ENCODE assay signal across 9 cellular contexts in genomic region chr7:24963218-24963617, GRCh38. TPM values are rescaled to one million over a fixed set of nuclear protein-coding genes. Genes with fewer than 3 reads are reported as not detected.
A peak's percentile ranks its signal among the peaks of the same experiment; 100 is the strongest.
DNase-seq lines count a peak whose midpoint lies in the region; ATAC-seq, FAIRE-seq and TF ChIP-seq lines count a peak whose summit lies in the region.
"Had no signal": no experiment of that assay in that cellular context is flagged by ENCODE, and none has a peak within 500 bp of the region (broad histone marks: within the 10 kb centered on the region; RNA-seq: fewer than 3 reads in every experiment).

No MANE protein-coding gene starts in this region.

- H3K27ac ChIP-seq in astrocyte (ENCODE audit: low read depth, low read length) (no peak overlapping the region), mesendoderm (ENCODE audit: low read depth, low read length) (no peak overlapping the region), hepatocyte (no peak overlapping the region)

- no peak overlapping the region for H3K9ac ChIP-seq in astrocyte (ENCODE audit: low read length)
- no peak overlapping the region for H3K9ac ChIP-seq in mesendoderm (ENCODE audit: low read length)

- peaks cover 23% of the 10 kb centered on the region for H3K4me1 ChIP-seq in astrocyte (ENCODE audit: insufficient read depth, low read length)
- peaks cover 7% of the 10 kb centered on the region for H3K4me1 ChIP-seq in mesendoderm (ENCODE audit: control insufficient read depth, low read depth, low read length)
- H3K4me1 ChIP-seq in hepatocyte (ENCODE audit: insufficient read depth) = peaks cover 6% of the 10 kb centered on the region

- H3K4me3 ChIP-seq in astrocyte (ENCODE audit: insufficient read depth, low read depth, low read length) = no peak overlapping the region
- no peak overlapping the region for H3K4me3 ChIP-seq in mesendoderm (ENCODE audit: low read length)
- H3K4me3 ChIP-seq in hepatocyte = no peak overlapping the region

- H3K4me1 Mint-ChIP-seq in astrocyte (ENCODE audit: low read depth, unreplicated experiment) = peaks cover 52% of the 10 kb centered on the region

- H2AFZ ChIP-seq in astrocyte (ENCODE audit: low read depth, low read length) (no peak overlapping the region), hepatocyte (no peak overlapping the region)

- H4K8ac ChIP-seq in mesendoderm (ENCODE audit: low read depth, low read length) = no peak overlapping the region

- WGBS in mesendoderm (ENCODE audit: extremely low coverage, insufficient coverage, low lambda C conversion rate) = no CpG with 5 or more reads among the region's 2 CpGs
- WGBS in hepatocyte (ENCODE audit: low lambda C conversion rate, missing lambda C conversion rate) = 91% methylated on average over 2 of the region's 2 CpGs

- peak; percentile 25 for DNase-seq in AG20443 (ENCODE audit: low spot score)
- peak; percentile 86 for DNase-seq in NOMO-1 treated with DMSO at 0.1 percent for 48 hours (lab: John Stamatoyannopoulos, UW; ENCODE audit: unreplicated experiment)
- peak; percentile 75 for DNase-seq in astrocyte (ENCODE audit: low read depth)
- no peak for DNase-seq in mesendoderm
- no peak for DNase-seq in hepatocyte (ENCODE audit: low spot score)
- DNase-seq in cortex of kidney (lab: John Stamatoyannopoulos, UW) = no peak
- DNase-seq: activated naive CD8-positive, alpha-beta T cell treated with anti-CD3 and anti-CD28 coated beads, Interleukin-2, amount 10 ng/mL, durations not matched to agents 7 days and 5 days had no signal

- no peak overlapping the region for H3K4ac ChIP-seq in mesendoderm (ENCODE audit: low read depth, low read length)

- no peak overlapping the region for H4K5ac ChIP-seq in mesendoderm (ENCODE audit: low read length)

- H3K56ac ChIP-seq in mesendoderm (ENCODE audit: low read length) = no peak overlapping the region

- FAIRE-seq in astrocyte (lab: Jason Lieb, UNC) = no peak

- H3K9me3 Mint-ChIP-seq in astrocyte (ENCODE audit: unreplicated experiment) = peaks cover 2% of the 10 kb centered on the region

- peaks cover 21% of the 10 kb centered on the region for H4K20me1 ChIP-seq in astrocyte (ENCODE audit: insufficient read depth, low read length)
- no peaks in the 10 kb centered on the region for H4K20me1 ChIP-seq in hepatocyte (ENCODE audit: insufficient read depth, poor library complexity, severe bottlenecking)

- peaks cover 97% of the 10 kb centered on the region for H3K79me2 ChIP-seq in astrocyte (ENCODE audit: insufficient read depth, low read length)
- peaks cover 8% of the 10 kb centered on the region for H3K79me2 ChIP-seq in mesendoderm (ENCODE audit: control insufficient read depth, insufficient read depth, low read length)
- H3K79me2 ChIP-seq in hepatocyte = peaks cover 74% of the 10 kb centered on the region

- no peaks in the 10 kb centered on the region for H3K27me3 ChIP-seq in astrocyte (ENCODE audit: insufficient read depth, low read length)
- H3K27me3 ChIP-seq in mesendoderm (ENCODE audit: insufficient read depth, low read length, poor library complexity) = no peaks in the 10 kb centered on the region
- H3K27me3 ChIP-seq in hepatocyte = no peaks in the 10 kb centered on the region

- no peak overlapping the region for H3K18ac ChIP-seq in mesendoderm (ENCODE audit: low read length)

- H2AK5ac ChIP-seq in mesendoderm (ENCODE audit: low read length) = no peak overlapping the region

- no peaks in the 10 kb centered on the region for H3K27me3 Mint-ChIP-seq in astrocyte (ENCODE audit: low read depth, unreplicated experiment)
- H3K27me3 Mint-ChIP-seq: activated naive CD8-positive, alpha-beta T cell treated with anti-CD3 and anti-CD28 coated beads, Interleukin-2, amount 10 ng/mL, durations not matched to agents 7 days and 5 days had no signal

- H3K36me3 Mint-ChIP-seq in astrocyte (ENCODE audit: low read depth, unreplicated experiment) = peaks cover 3% of the 10 kb centered on the region

- ATAC-seq in GM19463 (IDR thresholded peaks at IDR 0.05; ENCODE audit: unreplicated experiment) (peak; percentile 35), GM21737 (IDR thresholded peaks at IDR 0.05; ENCODE audit: unreplicated experiment) (no peak)

- TF ChIP-seq CTCF in astrocyte (IDR thresholded peaks at IDR 0.05; ENCODE audit: insufficient read depth, low read depth, low read length) (no peak), hepatocyte (IDR thresholded peaks at IDR 0.05; ENCODE audit: poor library complexity) (no peak)

- peaks cover 9% of the 10 kb centered on the region for H3K79me1 ChIP-seq in mesendoderm (ENCODE audit: low read length)

- peak overlapping the region; percentile 11 for H3K23ac ChIP-seq in mesendoderm (ENCODE audit: low read length)

- H2BK120ac ChIP-seq in mesendoderm (ENCODE audit: low read depth, low read length) = no peak overlapping the region

- peak overlapping the region; percentile 21 for H3K4me3 Mint-ChIP-seq in astrocyte (ENCODE audit: unreplicated experiment)
- H3K4me3 Mint-ChIP-seq: activated naive CD8-positive, alpha-beta T cell treated with anti-CD3 and anti-CD28 coated beads, Interleukin-2, amount 10 ng/mL, durations not matched to agents 7 days and 5 days had no signal

- H3K4me2 ChIP-seq in astrocyte (ENCODE audit: low read length) (peak overlapping the region; percentile 15), mesendoderm (ENCODE audit: low read length) (no peak overlapping the region), hepatocyte (no peak overlapping the region)

- H3K9me3 ChIP-seq in astrocyte (ENCODE audit: insufficient read depth, low read depth, low read length) (no peaks in the 10 kb centered on the region), hepatocyte (ENCODE audit: low read depth) (no peaks in the 10 kb centered on the region)

- no peaks in the 10 kb centered on the region for H3K9me2 ChIP-seq in hepatocyte (replicated peaks; ENCODE audit: insufficient read depth)

- H2BK5ac ChIP-seq in mesendoderm (ENCODE audit: low read length) = no peak overlapping the region

- no peaks in the 10 kb centered on the region for H3K36me3 ChIP-seq in astrocyte (ENCODE audit: insufficient read depth, low read length)
- no peaks in the 10 kb centered on the region for H3K36me3 ChIP-seq in mesendoderm (ENCODE audit: control insufficient read depth, insufficient read depth, low read length)
- H3K36me3 ChIP-seq in hepatocyte (replicated peaks; ENCODE audit: insufficient read depth, low read depth) = no peaks in the 10 kb centered on the region

- peak overlapping the region; percentile 96 for H3K27ac Mint-ChIP-seq in astrocyte (ENCODE audit: unreplicated experiment)
- H3K27ac Mint-ChIP-seq: activated naive CD8-positive, alpha-beta T cell treated with anti-CD3 and anti-CD28 coated beads, Interleukin-2, amount 10 ng/mL, durations not matched to agents 7 days and 5 days had no signal

- no peak overlapping the region for H2BK15ac ChIP-seq in mesendoderm (replicated peaks; ENCODE audit: low read depth)

RNA-seq across cellular contexts. Expression of gene OSBPL3, which starts 16.8 kb away (rescaled TPM):
- total RNA-seq in astrocyte (51.6 and 62.9 TPM in 2 replicates), hepatocyte (18.0 and 19.1 TPM in 2 replicates)
- 4.9 TPM for polyA plus RNA-seq in mesendoderm (2013, experiment 1 of 2)
- 5.7 TPM for polyA plus RNA-seq in mesendoderm (2013, experiment 2 of 2)
- 11.4 and 13.7 TPM in 2 replicates for polyA plus RNA-seq in hepatocyte

Comparison
In these comparisons a context has a peak if more than half of its experiments do, and no peak if none do; other contexts are left out.
1. DNase-seq: peak in AG20443 (single experiment), NOMO-1 treated with DMSO at 0.1 percent for 48 hours (single experiment) and astrocyte (single experiment); none in mesendoderm (single experiment), hepatocyte (single experiment) and cortex of kidney (single experiment).